10 cellular contexts compared by ENCODE assay signal in genomic region chr12:24705741-24706358, GRCh38.
DNase-seq lines count a peak whose midpoint lies in the region; ATAC-seq, FAIRE-seq and TF ChIP-seq lines count a peak whose summit lies in the region.
"Had no signal": no experiment of that assay in that cellular context is flagged by ENCODE, and none has a peak within 500 bp of the region (broad histone marks: within the 10 kb centered on the region; RNA-seq: fewer than 3 reads in every experiment).

No MANE protein-coding gene starts in this region.

- H3K4me3 ChIP-seq in GM12865 (ENCODE audit: low read depth, low read length) (no peak overlapping the region), HAP-1 (no peak overlapping the region)
- H3K4me3 ChIP-seq: upper lobe of left lung had no signal

- TF ChIP-seq CTCF in GM12865 (IDR thresholded peaks at IDR 0.05; ENCODE audit: insufficient read depth, low read depth, low read length, missing control alignments), result no peak

- H3K9me3 Mint-ChIP-seq in T-helper 2 cell treated with Interferon-gamma antibody and Interleukin-4, amounts not matched to agents 5 μg/mL and 100 μg/mL, for 36 hours, result no peaks in the 10 kb centered on the region

- H3K27ac Mint-ChIP-seq in T-helper 2 cell treated with Interferon-gamma antibody and Interleukin-4, amounts not matched to agents 5 μg/mL and 100 μg/mL, for 36 hours, result no peak overlapping the region

- ATAC-seq in GM19467 (IDR thresholded peaks at IDR 0.05; ENCODE audit: unreplicated experiment) (peak; percentile 100), HG03342 (IDR thresholded peaks at IDR 0.05; ENCODE audit: unreplicated experiment) (peak; percentile 99)

- no peak overlapping the region for H3K4me3 Mint-ChIP-seq in T-helper 2 cell treated with Interferon-gamma antibody and Interleukin-4, amounts not matched to agents 5 μg/mL and 100 μg/mL, for 36 hours

- H3K4me1 ChIP-seq in HAP-1, result no peaks in the 10 kb centered on the region

- no peaks in the 10 kb centered on the region for H3K27me3 ChIP-seq in HAP-1 (ENCODE audit: low read depth)
- H3K27me3 ChIP-seq: neutrophil, upper lobe of left lung had no signal

- no peak for FAIRE-seq in HTR-8/SVneo (lab: Jason Lieb, UNC)

- H3K36me3 ChIP-seq in HAP-1 (replicated peaks), result no peaks in the 10 kb centered on the region
- H3K36me3 ChIP-seq: neutrophil, upper lobe of left lung had no signal

- no peaks in the 10 kb centered on the region for H3K27me3 Mint-ChIP-seq in T-helper 2 cell treated with Interferon-gamma antibody and Interleukin-4, amounts not matched to agents 5 μg/mL and 100 μg/mL, for 36 hours (ENCODE audit: low read depth)

- in situ Hi-C loops in HAP-1 (cut with MboI; ENCODE audit: low sequenced_read_pairs), result no loop called here

- no peaks in the 10 kb centered on the region for H3K9me3 ChIP-seq in HAP-1
- H3K9me3 ChIP-seq: neutrophil, upper lobe of left lung had no signal

- DNase-seq in GM12865 (ENCODE audit: low read depth) (peak; percentile 89), astrocyte of the hippocampus (ENCODE audit: low read depth, low spot score) (peak; percentile 31), HTR-8/SVneo (ENCODE audit: insufficient read length, low spot score) (no peak), HAP-1 (ENCODE audit: low spot score in 2 of 2) (no peak)
- no peak for DNase-seq in effector CD8-positive, alpha-beta T cell (lab: John Stamatoyannopoulos, UW)
- DNase-seq in T-helper 2 cell treated with Interferon-gamma antibody and Interleukin-4, amounts not matched to agents 5 μg/mL and 100 μg/mL, for 36 hours (ENCODE audit: low spot score), result no peak
- DNase-seq: upper lobe of left lung had no signal

- peaks cover 6% of the 10 kb centered on the region for H3K4me1 Mint-ChIP-seq in T-helper 2 cell treated with Interferon-gamma antibody and Interleukin-4, amounts not matched to agents 5 μg/mL and 100 μg/mL, for 36 hours (ENCODE audit: low read depth)

- no peaks in the 10 kb centered on the region for H3K36me3 Mint-ChIP-seq in T-helper 2 cell treated with Interferon-gamma antibody and Interleukin-4, amounts not matched to agents 5 μg/mL and 100 μg/mL, for 36 hours (ENCODE audit: low read depth)

Comparison
In these comparisons a context has a peak if more than half of its experiments do, and no peak if none do; other contexts are left out.
1. DNase-seq: peak in GM12865 (single experiment) and astrocyte of the hippocampus (single experiment); none in effector CD8-positive, alpha-beta T cell (single experiment), T-helper 2 cell treated with Interferon-gamma antibody and Interleukin-4, amounts not matched to agents 5 μg/mL and 100 μg/mL, for 36 hours (single experiment), HTR-8/SVneo (single experiment) and HAP-1 (0 of 2).